ENCODE assay signal across 1 cellular context in genomic region chr6:7974932-7975763, GRCh38.
TF ChIP-seq lines count a peak whose summit lies in the region.

No MANE protein-coding gene starts in this region.

TF ChIP-seq in K562, 482 proteins besides CTCF, POLR2A, EP300 and RAD21 (continued from another document and continues in another):
- TF ChIP-seq NELFE (IDR thresholded peaks at IDR 0.05; ENCODE audit: insufficient read depth, insufficient read length) (no peak), SMARCB1 (IDR thresholded peaks at IDR 0.05; ENCODE audit: insufficient read length, low read depth) (no peak), NFIC (IDR thresholded peaks at IDR 0.05) (peak; percentile 97), NR4A1 (CRISPR knock-in tag; IDR thresholded peaks at IDR 0.05) (no peak), NR4A1 (tag; IDR thresholded peaks at IDR 0.05) (no peak), GTF2F1 (IDR thresholded peaks at IDR 0.05; ENCODE audit: low read depth, low read length) (no peak), NFE2L1 (tag; IDR thresholded peaks at IDR 0.05; ENCODE audit: borderline replicate concordance, low read depth) (no peak), TEAD2 (tag; IDR thresholded peaks at IDR 0.05) (no peak), HMBOX1 (IDR thresholded peaks at IDR 0.05) (peak; percentile 44; the same call in 1 of the 2 replicates), ZNF436 (CRISPR knock-in tag; IDR thresholded peaks at IDR 0.05) (no peak), MTA2 (IDR thresholded peaks at IDR 0.05; ENCODE audit: low read depth) (peak; percentile 75), KLF10 (CRISPR knock-in tag; IDR thresholded peaks at IDR 0.05) (no peak), ZNF274 (IDR thresholded peaks at IDR 0.05; ENCODE audit: borderline replicate concordance, low read depth, low read length) (no peak), ZNF445 (CRISPR knock-in tag; IDR thresholded peaks at IDR 0.05; ENCODE audit: low read depth) (no peak), PREB (CRISPR knock-in tag; IDR thresholded peaks at IDR 0.05) (no peak), ZKSCAN8 (CRISPR knock-in tag; IDR thresholded peaks at IDR 0.05) (peak; percentile 80), NBN (IDR thresholded peaks at IDR 0.05; ENCODE audit: low read depth) (peak; percentile 79; the same call in 1 of the 2 replicates), EHMT2 (IDR thresholded peaks at IDR 0.05) (peak; percentile 74), ZNF609 (CRISPR knock-in tag; IDR thresholded peaks at IDR 0.05; ENCODE audit: borderline replicate concordance) (0 out of 2 replicates have a peak, but pooled peaks have one; percentile 11), ZNF77 (CRISPR knock-in tag; IDR thresholded peaks at IDR 0.05) (no peak), ZNF121 (CRISPR knock-in tag; conservative IDR thresholded peaks at IDR 0.05) (no peak), PCBP2 (IDR thresholded peaks at IDR 0.05; ENCODE audit: low read depth, low read length, poor library complexity, severe bottlenecking) (no peak), JUNB (CRISPR knock-in tag; conservative IDR thresholded peaks at IDR 0.05) (peak; percentile 91), TCF7L2 (IDR thresholded peaks at IDR 0.05; ENCODE audit: low read depth, low read length) (no peak), NKRF (IDR thresholded peaks at IDR 0.05; ENCODE audit: borderline replicate concordance) (no peak), ZBTB12 (CRISPR knock-in tag; IDR thresholded peaks at IDR 0.05) (no peak; the same call in 1 of the 2 replicates), AFF1 (IDR thresholded peaks at IDR 0.05; ENCODE audit: low read depth in 1 of 2, partially characterized antibody in 2 of 2) (peak in 1 of 2 experiments; percentile 91), NR1H2 (CRISPR knock-in tag; IDR thresholded peaks at IDR 0.05) (peak; percentile 61; the same call in 1 of the 2 replicates), MAFF (IDR thresholded peaks at IDR 0.05; ENCODE audit: low read length) (peak; percentile 39), FOXA3 (CRISPR knock-in tag; conservative IDR thresholded peaks at IDR 0.05 in 1 of 2, IDR thresholded peaks at IDR 0.05 in 1 of 2) (peak; percentile 72 to 79; a peak in 3 of 4 replicates), SPI1 (IDR thresholded peaks at IDR 0.05; ENCODE audit: borderline replicate concordance, low read depth, low read length) (no peak), ILF3 (IDR thresholded peaks at IDR 0.05; ENCODE audit: borderline replicate concordance) (no peak)
